8 cellular contexts compared by ENCODE assay signal in genomic region chr15:34038023-34038403, GRCh38. TPM values are rescaled to one million over a fixed set of nuclear protein-coding genes. Genes with fewer than 3 reads are reported as not detected.
A peak's percentile ranks its signal among the peaks of the same experiment; 100 is the strongest.
DNase-seq lines count a peak whose midpoint lies in the region; ATAC-seq, FAIRE-seq and TF ChIP-seq lines count a peak whose summit lies in the region.

No MANE protein-coding gene starts in this region.

- TF ChIP-seq CTCF in GM23338 (conservative IDR thresholded peaks at IDR 0.05; ENCODE audit: low read depth in 2 of 2) (no peak), retinal pigment epithelial cell (conservative IDR thresholded peaks at IDR 0.05; ENCODE audit: low read depth, low read length) (no peak)

- H3K79me2 ChIP-seq in GM23338 (replicated peaks; ENCODE audit: insufficient read depth): peaks cover 9% of the 10 kb centered on the region

- H2AFZ ChIP-seq in GM23338: peak overlapping the region; percentile 99

- peak overlapping the region; percentile 85 to 97 (median 94) for H3K4me3 Mint-ChIP-seq in CD4-positive, alpha-beta memory T cell
- peak overlapping the region; percentile 90 for H3K4me3 Mint-ChIP-seq in GM23338

- CTCF ChIA-PET in CD4-positive, alpha-beta memory T cell (lab: Charles Lee; ENCODE audit: partially characterized antibody): interaction anchor here (1.0 kb wide), 1 partner anchor 172 kb away, joined by 3 read pairs; the partner anchor contains the start of gene KATNBL1

- no peaks in the 10 kb centered on the region for H3K27me3 Mint-ChIP-seq in CD4-positive, alpha-beta memory T cell
- peaks cover 29% of the 10 kb centered on the region for H3K27me3 Mint-ChIP-seq in GM23338 (ENCODE audit: insufficient read depth, low read depth, poor library complexity)

- peak overlapping the region; percentile 88 for H3K4me2 ChIP-seq in GM23338

- H3K36me3 ChIP-seq in CD4-positive, alpha-beta memory T cell (ENCODE audit: insufficient read depth, low read length): no peaks in the 10 kb centered on the region
- H3K36me3 ChIP-seq in GM23338 (ENCODE audit: insufficient read depth) (no peaks in the 10 kb centered on the region), SJCRH30 (no peaks in the 10 kb centered on the region)

- peak overlapping the region; percentile 83 to 96 (median 93) for H3K27ac Mint-ChIP-seq in CD4-positive, alpha-beta memory T cell
- H3K27ac Mint-ChIP-seq in GM23338: no peak overlapping the region

- no peaks in the 10 kb centered on the region for H3F3A ChIP-seq in GM23338 (replicated peaks; ENCODE audit: low read depth)

- no peaks in the 10 kb centered on the region for H3K9me2 ChIP-seq in GM23338 (ENCODE audit: insufficient read depth)

- H3K9me3 ChIP-seq in CD4-positive, alpha-beta memory T cell (ENCODE audit: control insufficient read depth in 1 of 2, low read length in 2 of 2): no peaks in the 10 kb centered on the region
- no peaks in the 10 kb centered on the region for H3K9me3 ChIP-seq in SJCRH30 (replicated peaks)

- peaks cover 9 to 23% (median 15%) of the 10 kb centered on the region in 4 donors for H3K4me1 Mint-ChIP-seq in CD4-positive, alpha-beta memory T cell
- H3K4me1 Mint-ChIP-seq in GM23338: peaks cover 12% of the 10 kb centered on the region

- H3K36me3 Mint-ChIP-seq in CD4-positive, alpha-beta memory T cell: peaks cover 0 to 1% of the 10 kb centered on the region in 2 donors
- H3K36me3 Mint-ChIP-seq in GM23338 (ENCODE audit: low read depth): no peaks in the 10 kb centered on the region

- FAIRE-seq in RCC 7860 (lab: Jason Lieb, UNC): no peak

- no peaks in the 10 kb centered on the region for H3K27me3 ChIP-seq in CD4-positive, alpha-beta memory T cell (ENCODE audit: insufficient read depth, low read length)
- peaks cover 45% of the 10 kb centered on the region for H3K27me3 ChIP-seq in GM23338 (ENCODE audit: insufficient read depth)
- H3K27me3 ChIP-seq in SJCRH30: no peaks in the 10 kb centered on the region

- no peak for ATAC-seq in GM23338

- 0 out of 2 replicates have a peak, but pooled peaks cover 3% of the 10 kb centered on the region for H4K20me1 ChIP-seq in GM23338 (replicated peaks; ENCODE audit: insufficient read depth)

- intact Hi-C loops in CD4-positive, alpha-beta memory T cell (cut with micrococcal nuclease): loop anchor here (1.0 to 2.0 kb wide), 5 partner anchors 64 to 951 kb away; partner anchors contain the start of genes KATNBL1, NOP10, NUTM1 and PGBD4

- POLR2A ChIA-PET in CD4-positive, alpha-beta memory T cell (lab: Charles Lee; ENCODE audit: partially characterized antibody): interaction anchor here (0.5 to 1.9 kb wide), 3 partner anchors 172 to 950 kb away, joined by 3 to 9 read pairs (median 4); partner anchors contain the start of genes KATNBL1 and ZNF770

- H3K4me1 ChIP-seq in CD4-positive, alpha-beta memory T cell (ENCODE audit: insufficient read depth, low read length): peaks cover 13% of the 10 kb centered on the region
- H3K4me1 ChIP-seq in GM23338 (ENCODE audit: insufficient read depth) (peaks cover 9% of the 10 kb centered on the region), SJCRH30 (peaks cover 6% of the 10 kb centered on the region)

- DNase-seq in CD4-positive, alpha-beta memory T cell: no peak
- no peak for DNase-seq in GM23338 (ENCODE audit: low spot score)
- no peak for DNase-seq in SJCRH30
- DNase-seq in fibroblast of peridontal ligament (ENCODE audit: extremely low read depth): peak; percentile 33
- no peak for DNase-seq in retinal pigment epithelial cell (ENCODE audit: low read depth)
- no peak for DNase-seq in SHP77 (lab: John Stamatoyannopoulos, UW)
- DNase-seq in anterior cingulate cortex (lab: John Stamatoyannopoulos, UW): no peak
- DNase-seq in RCC 7860 (ENCODE audit: low spot score): no peak

- H3K27ac ChIP-seq in CD4-positive, alpha-beta memory T cell (ENCODE audit: low read depth, low read length): peak overlapping the region; percentile 73
- H3K27ac ChIP-seq in GM23338 (ENCODE audit: low read depth) (no peak overlapping the region), SJCRH30 (peak overlapping the region; percentile 89)

- H3K4me3 ChIP-seq in CD4-positive, alpha-beta memory T cell (ENCODE audit: low read length in 2 of 2): peak overlapping the region; percentile 92 to 96
- H3K4me3 ChIP-seq in GM23338 (peak overlapping the region; percentile 90), SJCRH30 (peak overlapping the region; percentile 93), retinal pigment epithelial cell (ENCODE audit: low read length) (peak overlapping the region; percentile 90)

- no peaks in the 10 kb centered on the region for H3K9me3 Mint-ChIP-seq in CD4-positive, alpha-beta memory T cell
- no peaks in the 10 kb centered on the region for H3K9me3 Mint-ChIP-seq in GM23338

TF ChIP-seq in GM23338, 12 proteins besides CTCF, POLR2A, EP300 and RAD21 (continues in another document):
- TF ChIP-seq NANOG (IDR thresholded peaks at IDR 0.05; ENCODE audit: borderline replicate concordance): no peak
- TF ChIP-seq ZNF331 (CRISPR knock-in tag; IDR thresholded peaks at IDR 0.05; ENCODE audit: low read depth): no peak
- TF ChIP-seq CREB1 (CRISPR knock-in tag; IDR thresholded peaks at IDR 0.05; ENCODE audit: low read depth): no peak
- no peak for TF ChIP-seq EZH2 (IDR thresholded peaks at IDR 0.05; ENCODE audit: low read depth, unreplicated experiment)
- TF ChIP-seq EZH2phosphoT487 (IDR thresholded peaks at IDR 0.05; ENCODE audit: unreplicated experiment): no peak
- TF ChIP-seq ZNF114 (CRISPR knock-in tag; IDR thresholded peaks at IDR 0.05): no peak
- no peak for TF ChIP-seq REST (IDR thresholded peaks at IDR 0.05; ENCODE audit: unreplicated experiment)
- no peak for TF ChIP-seq ETS1 (IDR thresholded peaks at IDR 0.05)
- no peak for TF ChIP-seq STAT1 (IDR thresholded peaks at IDR 0.05; ENCODE audit: unreplicated experiment)
- no peak for TF ChIP-seq POLR2AphosphoS5 (IDR thresholded peaks at IDR 0.05; ENCODE audit: low read depth)

RNA-seq across cellular contexts. Expression of gene AVEN, which starts 1.0 kb away (rescaled TPM):
- total RNA-seq in CD4-positive, alpha-beta memory T cell: 1 to 10 TPM; 7.1 to 7.8 TPM
- polyA plus RNA-seq in CD4-positive, alpha-beta memory T cell: 10 to 100 TPM; 12.0 to 12.6 TPM
- total RNA-seq in GM23338 (2014; rRNA removed; shearing (Covaris generic)): 10.3 and 12.1 TPM in 2 replicates
- polyA plus RNA-seq in GM23338 (2016; fragmentation: Nextera tagmentation; extraction: Ambion mirVana): 7.7 and 9.3 TPM in 2 replicates
- total RNA-seq in SJCRH30 (2014; rRNA removed; shearing (Covaris generic)): 16.8 and 18.2 TPM in 2 replicates
